ENCODE assay signal across 15 cellular contexts in the genomic region with DNA sequence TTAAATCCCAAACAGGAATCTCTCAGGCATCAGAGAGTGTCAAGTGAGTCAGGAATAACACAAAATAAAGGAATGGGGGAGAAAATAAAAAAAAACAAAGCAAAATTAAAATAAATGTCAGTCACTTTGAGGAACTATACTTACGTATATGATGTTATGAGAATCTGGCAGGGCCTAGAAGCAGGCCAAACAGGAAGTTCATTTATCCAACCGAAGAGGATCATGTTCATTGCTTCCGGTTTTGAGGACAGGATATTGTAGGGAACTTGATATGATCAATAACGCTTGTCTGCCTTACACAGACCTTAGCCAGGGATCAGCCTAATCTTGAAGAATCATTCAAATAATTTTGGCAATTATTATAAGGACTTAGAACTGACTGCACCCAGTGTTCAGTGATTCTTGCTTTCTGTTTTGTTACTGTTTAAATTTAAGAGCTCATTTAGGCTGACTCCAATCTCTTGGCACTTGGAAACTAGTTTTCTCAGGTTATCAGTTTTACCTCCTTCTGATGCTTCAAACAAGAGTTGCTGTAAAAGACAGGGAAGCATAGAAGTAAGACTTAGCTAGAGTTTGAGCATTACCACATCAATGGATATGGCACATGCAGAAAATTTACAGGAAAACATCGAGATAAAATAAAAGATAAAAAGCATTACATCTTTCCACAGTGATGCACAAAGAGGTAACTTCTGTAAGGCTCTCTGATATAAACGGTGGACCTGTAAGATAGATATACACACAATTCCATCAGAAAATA. TPM values are rescaled to one million over a fixed set of nuclear protein-coding genes. Genes with fewer than 3 reads are reported as not detected.
DNase-seq lines count a peak whose midpoint lies in the region; ATAC-seq and TF ChIP-seq lines count a peak whose summit lies in the region.
"Had no signal": no experiment of that assay in that cellular context is flagged by ENCODE, and none has a peak within 500 bp of the region (broad histone marks: within the 10 kb centered on the region; RNA-seq: fewer than 3 reads in every experiment).

No MANE protein-coding gene starts in this region.

- no peak overlapping the region for H3K4me3 ChIP-seq in CD4-positive, alpha-beta memory T cell (ENCODE audit: low read length in 2 of 2)
- H3K4me3 ChIP-seq: colonic mucosa, MG63, tibial artery had no signal

- DNase-seq in CD4-positive, alpha-beta memory T cell, result peak in 4 of 5 donors; percentile 1 to 13 (median 5)
- DNase-seq in activated B cell treated with CpG ODN at 0.5 μM for 24 hours (no peak), memory B cell (ENCODE audit: low spot score in 2 of 2) (no peak), DMS53 treated with DMSO at 0.1 percent for 48 hours (lab: John Stamatoyannopoulos, UW; ENCODE audit: unreplicated experiment) (no peak), activated gamma-delta T cell treated with Interleukin-2 at 50 U/mL for 16 hours (no peak), cerebellum (ENCODE audit: low spot score) (no peak)
- DNase-seq: colonic mucosa, EL, glutamatergic neuron, MG63, NCI-H1930, NCI-H524 treated with DMSO at 0.1 percent for 48 hours, tibial artery had no signal

- no peaks in the 10 kb centered on the region for H3K9me3 Mint-ChIP-seq in CD4-positive, alpha-beta memory T cell
- no peaks in the 10 kb centered on the region for H3K9me3 Mint-ChIP-seq in activated B cell treated with CpG ODN at 0.5 μM for 24 hours
- H3K9me3 Mint-ChIP-seq in memory B cell, result no peaks in the 10 kb centered on the region

- H3K36me3 Mint-ChIP-seq in CD4-positive, alpha-beta memory T cell, result peaks cover 60 to 72% of the 10 kb centered on the region in 2 donors
- H3K36me3 Mint-ChIP-seq in activated B cell treated with CpG ODN at 0.5 μM for 24 hours (ENCODE audit: low read depth), result peaks cover 88% of the 10 kb centered on the region
- H3K36me3 Mint-ChIP-seq in memory B cell, result peaks cover 27% of the 10 kb centered on the region

- peaks cover 17% of the 10 kb centered on the region for H3K4me1 ChIP-seq in CD4-positive, alpha-beta memory T cell (ENCODE audit: insufficient read depth, low read length)
- H3K4me1 ChIP-seq: colonic mucosa had no signal

- H3K4me3 Mint-ChIP-seq in CD4-positive, alpha-beta memory T cell, result peak overlapping the region in 5 of 8 donors; percentile 4 to 64 (median 40)
- H3K4me3 Mint-ChIP-seq in activated B cell treated with CpG ODN at 0.5 μM for 24 hours (no peak overlapping the region), memory B cell (no peak overlapping the region)

- intact Hi-C loops in CD4-positive, alpha-beta memory T cell (cut with micrococcal nuclease), result loop anchor here (5.0 kb wide), 1 partner anchor 37 kb away; no protein-coding TSS in a partner anchor
- intact Hi-C loops in activated B cell treated with CpG ODN at 0.5 μM for 24 hours (cut with micrococcal nuclease), result loop anchor here (5.0 kb wide), 1 partner anchor 37 kb away; no protein-coding TSS in a partner anchor

- peak overlapping the region; percentile 60 to 92 (median 81) for H3K27ac Mint-ChIP-seq in CD4-positive, alpha-beta memory T cell
- H3K27ac Mint-ChIP-seq in activated B cell treated with CpG ODN at 0.5 μM for 24 hours (peak overlapping the region; percentile 68), memory B cell (peak overlapping the region; percentile 61)

- H3K9me3 ChIP-seq in CD4-positive, alpha-beta memory T cell (ENCODE audit: control insufficient read depth in 1 of 2, low read length in 2 of 2), result no peaks in the 10 kb centered on the region
- H3K9me3 ChIP-seq: colonic mucosa, MG63, tibial artery had no signal

- H3K27ac ChIP-seq in CD4-positive, alpha-beta memory T cell (ENCODE audit: low read depth, low read length), result peak overlapping the region; percentile 12
- H3K27ac ChIP-seq: colonic mucosa, tibial artery had no signal

- no peak for TF ChIP-seq CTCF in activated B cell treated with CpG ODN at 0.5 μM for 24 hours (IDR thresholded peaks at IDR 0.05)

- no peaks in the 10 kb centered on the region for H3K27me3 Mint-ChIP-seq in CD4-positive, alpha-beta memory T cell
- H3K27me3 Mint-ChIP-seq in activated B cell treated with CpG ODN at 0.5 μM for 24 hours (no peaks in the 10 kb centered on the region), memory B cell (no peaks in the 10 kb centered on the region)

- peaks cover 15 to 24% (median 20%) of the 10 kb centered on the region in 4 donors for H3K4me1 Mint-ChIP-seq in CD4-positive, alpha-beta memory T cell
- H3K4me1 Mint-ChIP-seq in activated B cell treated with CpG ODN at 0.5 μM for 24 hours (peaks cover 7% of the 10 kb centered on the region), memory B cell (peaks cover 7% of the 10 kb centered on the region)

- ATAC-seq in HG02610 (IDR thresholded peaks at IDR 0.05; ENCODE audit: unreplicated experiment) (peak; percentile 40), activated B cell treated with CpG ODN at 0.5 μM for 24 hours (ENCODE audit: low read depth) (peak; percentile 42), memory B cell (ENCODE audit: low read depth) (peak; percentile 70)
- ATAC-seq: HCT116 had no signal

- no peaks in the 10 kb centered on the region for H3K27me3 ChIP-seq in CD4-positive, alpha-beta memory T cell (ENCODE audit: insufficient read depth, low read length)
- H3K27me3 ChIP-seq: colonic mucosa, MG63, tibial artery had no signal

- POLR2A ChIA-PET in CD4-positive, alpha-beta memory T cell (lab: Charles Lee; ENCODE audit: partially characterized antibody), result interaction anchor here (1.1 kb wide), 1 partner anchor 76 kb away, joined by 3 read pairs; the partner anchor contains the start of gene TMEM19
- POLR2A ChIA-PET in activated B cell treated with CpG ODN at 0.5 μM for 24 hours (lab: Charles Lee), result no interaction called here

- CTCF ChIA-PET in CD4-positive, alpha-beta memory T cell (lab: Charles Lee; ENCODE audit: partially characterized antibody), result no interaction called here
- CTCF ChIA-PET in activated B cell treated with CpG ODN at 0.5 μM for 24 hours (lab: Charles Lee), result no interaction called here

- peaks cover 25% of the 10 kb centered on the region for H3K36me3 ChIP-seq in CD4-positive, alpha-beta memory T cell (ENCODE audit: insufficient read depth, low read length)
- H3K36me3 ChIP-seq: colonic mucosa had no signal

RNA-seq across cellular contexts. Expression of gene ZFC3H1, which starts 53.4 kb away (rescaled TPM):
- total RNA-seq in CD4-positive, alpha-beta memory T cell, result 100 to 1,000 TPM; 118 to 121 TPM
- 10 to 100 TPM; 15.0 to 30.2 TPM for polyA plus RNA-seq in CD4-positive, alpha-beta memory T cell
- total RNA-seq in activated B cell treated with CpG ODN at 0.5 μM for 24 hours (85.7 and 107 TPM in 2 replicates), cerebellum (68.7 TPM)

RNA-seq across cellular contexts. Expression of gene THAP2, which starts 53.9 kb away (rescaled TPM):
- total RNA-seq in CD4-positive, alpha-beta memory T cell, result 10 to 100 TPM; 13.1 to 14.0 TPM
- 10 to 100 TPM in 1 of 2 donors, 1 to 10 TPM in 1; 6.3 to 10.4 TPM for polyA plus RNA-seq in CD4-positive, alpha-beta memory T cell
- 10.8 and 11.5 TPM in 2 replicates for total RNA-seq in activated B cell treated with CpG ODN at 0.5 μM for 24 hours
- total RNA-seq in cerebellum, result 29.1 TPM

Comparison
In these comparisons a context has a peak if more than half of its experiments do, and no peak if none do; other contexts are left out.
1. DNase-seq: peak in CD4-positive, alpha-beta memory T cell (4 of 5); none in activated B cell treated with CpG ODN at 0.5 μM for 24 hours (single experiment), memory B cell (0 of 2), DMS53 treated with DMSO at 0.1 percent for 48 hours (single experiment), activated gamma-delta T cell treated with Interleukin-2 at 50 U/mL for 16 hours (single experiment) and cerebellum (single experiment).
2. H3K4me3 Mint-ChIP-seq: peak in CD4-positive, alpha-beta memory T cell (5 of 8); none in activated B cell treated with CpG ODN at 0.5 μM for 24 hours (single experiment) and memory B cell (single experiment).
3. Peak in every context shown above with its lines, with median percentiles within 50 percentile points of each other: H3K27ac Mint-ChIP-seq and ATAC-seq.